ENCODE assay signal across 13 cellular contexts in the genomic region with DNA sequence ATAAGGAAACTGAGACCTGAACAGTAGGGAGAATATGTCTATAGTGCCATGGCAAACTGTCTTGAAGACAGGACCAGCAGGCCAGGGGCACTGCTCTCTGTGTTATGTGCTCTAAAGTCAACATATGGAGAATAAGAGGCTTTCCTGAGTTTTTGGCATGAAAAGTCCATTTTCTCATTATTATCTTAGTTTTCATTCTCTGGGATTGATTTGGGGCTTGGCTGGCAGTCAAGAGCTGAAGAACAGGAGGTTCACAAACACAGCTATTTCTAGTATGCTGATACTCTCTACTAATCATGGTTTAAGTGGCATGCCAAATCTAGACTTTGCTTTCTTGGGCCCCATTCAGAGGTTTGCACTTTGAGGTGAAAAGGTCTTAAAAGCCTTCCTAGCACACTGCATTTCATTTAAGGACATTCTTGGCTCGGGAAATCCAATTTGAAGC.
DNase-seq lines count a peak whose midpoint lies in the region; ATAC-seq and TF ChIP-seq lines count a peak whose summit lies in the region.
"Had no signal": no experiment of that assay in that cellular context is flagged by ENCODE, and none has a peak within 500 bp of the region (broad histone marks: within the 10 kb centered on the region; RNA-seq: fewer than 3 reads in every experiment).

No MANE protein-coding gene starts in this region.

- no peak for TF ChIP-seq EP300 in suprapubic skin (IDR thresholded peaks at IDR 0.05)

- no peaks in the 10 kb centered on the region for H3K9me3 ChIP-seq in suprapubic skin
- H3K9me3 ChIP-seq: vagina had no signal

- WGBS in suprapubic skin = 33% methylated on average over 1 of the region's 1 CpG

- no peak for ATAC-seq in HG02623 (IDR thresholded peaks at IDR 0.05; ENCODE audit: unreplicated experiment)
- ATAC-seq in GM18870 (IDR thresholded peaks at IDR 0.05; ENCODE audit: unreplicated experiment) = no peak
- ATAC-seq: activated naive CD4-positive, alpha-beta T cell treated with anti-CD3 and anti-CD28 coated beads, Interleukin-2, amount 50 U/mL, for 72 hours; T-helper 17 cell had no signal

- H3K4me3 ChIP-seq in choroid plexus epithelial cell (ENCODE audit: low read depth, low read length) (no peak overlapping the region), suprapubic skin (no peak overlapping the region)
- H3K4me3 ChIP-seq: vagina had no signal

- TF ChIP-seq CTCF in choroid plexus epithelial cell (conservative IDR thresholded peaks at IDR 0.05; ENCODE audit: low read depth, low read length) (no peak), suprapubic skin (IDR thresholded peaks at IDR 0.05) (no peak)

- peaks cover 15% of the 10 kb centered on the region for H3K4me1 ChIP-seq in suprapubic skin

- no peaks in the 10 kb centered on the region for H3K36me3 ChIP-seq in suprapubic skin
- H3K36me3 ChIP-seq: vagina had no signal

- no peaks in the 10 kb centered on the region for H3K27me3 ChIP-seq in suprapubic skin
- H3K27me3 ChIP-seq: vagina had no signal

- no peak for TF ChIP-seq POLR2A in suprapubic skin (IDR thresholded peaks at IDR 0.05)

- DNase-seq in LHCN-M2 (ENCODE audit: low read depth) (peak; percentile 70), choroid plexus epithelial cell (ENCODE audit: low read depth) (peak; percentile 83), iris pigment epithelial cell (ENCODE audit: low read depth) (peak; percentile 66), suprapubic skin (ENCODE audit: low spot score in 2 of 2) (peak in 1 of 2 donors; percentile 63), AML-193 (lab: John Stamatoyannopoulos, UW) (no peak)
- DNase-seq: activated CD4-positive, alpha-beta memory T cell treated with anti-CD3 and anti-CD28 coated beads for 36 hours; kidney; NCI-H1436 treated with DMSO at 0.1 percent for 48 hours; T-helper 17 cell had no signal

- peak overlapping the region; percentile 48 for H3K27ac ChIP-seq in suprapubic skin

Comparison
In these comparisons a context has a peak if more than half of its experiments do, and no peak if none do; other contexts are left out.
1. DNase-seq: peak in LHCN-M2 (single experiment), choroid plexus epithelial cell (single experiment) and iris pigment epithelial cell (single experiment); none in AML-193 (0 of 2).